ENCODE assay signal across 24 cellular contexts in the genomic region with DNA sequence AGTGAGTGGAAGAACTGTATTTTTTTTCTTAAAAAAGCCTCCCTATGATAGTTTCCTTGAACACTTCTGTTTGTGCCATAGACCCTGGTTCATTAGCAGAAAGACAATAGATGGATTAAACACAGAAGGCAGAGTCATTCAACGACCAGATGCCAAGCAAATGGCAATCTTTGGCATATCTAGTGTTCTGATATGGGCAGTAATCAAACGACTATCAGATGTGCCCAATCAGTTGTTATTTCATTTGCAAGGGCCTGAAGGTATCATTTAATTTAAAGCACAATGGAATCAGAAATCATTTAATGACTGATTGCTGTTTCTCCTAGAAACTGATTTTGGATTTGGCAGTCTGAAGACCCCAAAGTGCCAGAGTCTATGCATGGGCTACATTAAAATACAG.
"Had no signal": no experiment of that assay in that cellular context is flagged by ENCODE, and none has a peak within 500 bp of the region (broad histone marks: within the 10 kb centered on the region; RNA-seq: fewer than 3 reads in every experiment).

No MANE protein-coding gene starts in this region.

- H3K4me3 ChIP-seq: coronary artery, dorsolateral prefrontal cortex, esophagus muscularis mucosa, gastroesophageal sphincter, heart left ventricle, hepatocyte, left lung, lower lobe of right lung had no signal

- H3K27me3 ChIP-seq: dorsolateral prefrontal cortex, esophagus muscularis mucosa, foreskin keratinocyte, gastroesophageal sphincter, heart left ventricle, hepatocyte, left lung had no signal

- H3K79me2 ChIP-seq: hepatocyte had no signal

- ATAC-seq: foreskin keratinocyte; gastroesophageal sphincter; heart left ventricle; left lung; left ventricle myocardium superior; lower lobe of right lung; naive thymus-derived CD4-positive, alpha-beta T cell had no signal

- H3K9me3 ChIP-seq: esophagus muscularis mucosa, gastroesophageal sphincter, heart left ventricle, left lung, lower lobe of right lung had no signal

- FAIRE-seq: colon, endothelial cell of umbilical vein, frontal cortex, kidney had no signal

- H2AFZ ChIP-seq: hepatocyte had no signal

- H3K36me3 ChIP-seq: esophagus muscularis mucosa, gastroesophageal sphincter, heart left ventricle, left lung, lower lobe of right lung had no signal

- H3K4me1 ChIP-seq: foreskin keratinocyte, left lung, lower lobe of right lung had no signal

- H3K4me2 ChIP-seq: hepatocyte had no signal

- DNase-seq: dermis blood vessel endothelial cell; dorsolateral prefrontal cortex; effector CD4-positive, alpha-beta T cell; effector memory CD4-positive, alpha-beta T cell; foreskin keratinocyte; heart left ventricle; hypothalamus; immature natural killer cell; islet precursor cell; kidney; kidney glomerular epithelial cell; left lung; left ventricle myocardium superior; lower lobe of right lung; mesenchymal stem cell; midbrain; naive thymus-derived CD4-positive, alpha-beta T cell had no signal

- H3K27ac ChIP-seq: coronary artery, esophagus muscularis mucosa, foreskin keratinocyte, heart left ventricle, hepatocyte, left lung, lower lobe of right lung had no signal
